In genomic region chr15:72676838-72677237, GRCh38 we compare ENCODE assay signal across 12 cellular contexts. TPM values are rescaled to one million over a fixed set of nuclear protein-coding genes. Genes with fewer than 3 reads are reported as not detected.
"Had no signal": no experiment of that assay in that cellular context is flagged by ENCODE, and none has a peak within 500 bp of the region (broad histone marks: within the 10 kb centered on the region; RNA-seq: fewer than 3 reads in every experiment).

No MANE protein-coding gene starts in this region.

- H3K9ac ChIP-seq: GM23248 had no signal

- H3K36me3 ChIP-seq: HAP-1 had no signal

- H3K27ac ChIP-seq: GM23248 had no signal

- H3K4me2 ChIP-seq: GM23338 had no signal

- FAIRE-seq: H1, H54 had no signal

- DNase-seq: GM23248, GOT3, H7, H9, HCEC 1CT, HFFc6 had no signal

- H3K9me3 ChIP-seq: HAP-1 had no signal

- H3K4me3 ChIP-seq: GM23248, GM23338, HAP-1 had no signal

- H2AFZ ChIP-seq: GM23248 had no signal

- ATAC-seq: GM23338, HCT116 had no signal

RNA-seq across cellular contexts. Expression of gene HIGD2B, which starts 9.1 kb away (rescaled TPM):
- total RNA-seq: GM23248, GM23338, H1, H4, H9, HFFc6 had no signal
- polyA plus RNA-seq: GM23248, GM23338, H1 had no signal

RNA-seq across cellular contexts. Expression of gene GOLGA6B, which starts 22.3 kb away (rescaled TPM):
- total RNA-seq: GM23248, GM23338, H1, H4, HFFc6 had no signal
- polyA plus RNA-seq: GM23248 had no signal
